Comparison of ENCODE assay signal across 16 cellular contexts in the genomic region with DNA sequence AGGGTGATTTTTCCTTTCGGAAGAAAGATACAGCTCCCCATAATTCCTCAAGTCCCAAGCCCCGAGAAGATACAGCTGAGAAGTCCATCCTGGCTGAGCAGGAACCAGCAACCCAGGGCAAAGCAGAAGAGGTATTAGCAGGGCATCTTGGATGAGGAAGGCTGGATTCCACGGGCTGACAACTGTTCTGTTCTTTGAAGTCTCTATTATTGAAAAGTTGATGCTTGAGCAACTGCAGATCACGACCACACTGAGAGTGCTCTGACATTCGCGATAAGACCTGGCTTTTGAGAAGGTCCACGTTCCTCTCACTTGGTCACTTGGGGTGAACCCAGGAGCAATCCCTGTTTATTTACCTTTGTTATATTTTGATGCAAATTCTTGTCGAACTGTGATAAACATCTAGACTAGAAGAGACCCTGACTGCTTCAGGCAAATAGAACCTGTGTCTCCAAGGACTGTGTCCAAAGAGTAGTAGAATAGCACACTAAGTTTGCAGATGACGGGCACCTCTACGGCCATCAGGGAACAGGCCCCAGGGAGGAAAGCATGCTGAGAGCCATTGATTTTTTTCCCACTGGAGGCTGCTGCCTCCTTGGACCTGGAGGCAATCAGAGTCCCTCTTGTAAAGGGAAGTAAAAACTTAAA.
DNase-seq lines count a peak whose midpoint lies in the region; ATAC-seq and TF ChIP-seq lines count a peak whose summit lies in the region.
"Had no signal": no experiment of that assay in that cellular context is flagged by ENCODE, and none has a peak within 500 bp of the region (broad histone marks: within the 10 kb centered on the region; RNA-seq: fewer than 3 reads in every experiment).

No MANE protein-coding gene starts in this region.

- peak overlapping the region; percentile 92 for H3K27ac Mint-ChIP-seq in Caco-2 (ENCODE audit: unreplicated experiment)
- H3K27ac Mint-ChIP-seq: activated naive CD8-positive, alpha-beta T cell had no signal

- H2BK15ac ChIP-seq in neuronal stem cell (ENCODE audit: low read length), result no peak overlapping the region

- no peak overlapping the region for H3K4ac ChIP-seq in neuronal stem cell (ENCODE audit: low read length)

- H3K9me3 Mint-ChIP-seq in Caco-2 (ENCODE audit: unreplicated experiment), result peaks cover 9% of the 10 kb centered on the region

- peak overlapping the region; percentile 25 for H3K18ac ChIP-seq in neuronal stem cell (ENCODE audit: low read length)

- H3K4me1 ChIP-seq in Caco-2 (peaks cover 74% of the 10 kb centered on the region), Loucy (ENCODE audit: insufficient read depth, low read length, poor library complexity, severe bottlenecking) (peaks cover 32% of the 10 kb centered on the region), esophagus (ENCODE audit: control insufficient read depth in 2 of 2, insufficient read depth in 2 of 2, low read length in 1 of 2) (peaks cover 6 to 23% of the 10 kb centered on the region in 2 donors), neuronal stem cell (ENCODE audit: control insufficient read depth in 2 of 2, insufficient read depth in 1 of 2, low read depth in 1 of 2, low read length in 2 of 2) (peaks cover 13 to 27% of the 10 kb centered on the region in 2 donors), mucosa of descending colon (ENCODE audit: low read depth) (no peaks in the 10 kb centered on the region)

- no peaks in the 10 kb centered on the region for H3K79me2 ChIP-seq in Loucy (ENCODE audit: insufficient read depth, low read length)

- H3K27ac ChIP-seq in esophagus (ENCODE audit: low read depth in 2 of 2, low read length in 1 of 2), result peak overlapping the region; percentile 66 to 69
- H3K27ac ChIP-seq in neuronal stem cell (replicated peaks; ENCODE audit: low read length), result peak overlapping the region; percentile 88
- H3K27ac ChIP-seq: brain microvascular endothelial cell, sigmoid colon had no signal

- H2BK5ac ChIP-seq in neuronal stem cell (ENCODE audit: low read length), result no peak overlapping the region

- H3K14ac ChIP-seq in neuronal stem cell (ENCODE audit: low read length), result no peak overlapping the region

- peaks cover 5% of the 10 kb centered on the region; the same call in 1 of the 2 replicates for H3K9me3 ChIP-seq in Caco-2
- H3K9me3 ChIP-seq in Loucy (ENCODE audit: insufficient read depth, low read depth, low read length), result 0 out of 2 replicates have a peak, but pooled peaks cover 2% of the 10 kb centered on the region
- no peaks in the 10 kb centered on the region for H3K9me3 ChIP-seq in esophagus (ENCODE audit: control insufficient read depth in 2 of 2, insufficient read depth in 1 of 2, low read depth in 1 of 2, low read length in 1 of 2)
- no peaks in the 10 kb centered on the region for H3K9me3 ChIP-seq in neuronal stem cell (replicated peaks in 1 of 2; ENCODE audit: control insufficient read depth in 2 of 2, insufficient read depth in 1 of 2, low read depth in 1 of 2, low read length in 2 of 2)
- no peaks in the 10 kb centered on the region for H3K9me3 ChIP-seq in mucosa of descending colon
- H3K9me3 ChIP-seq: sigmoid colon had no signal

- H3K4me3 Mint-ChIP-seq in Caco-2 (ENCODE audit: unreplicated experiment), result peak overlapping the region; percentile 60
- H3K4me3 Mint-ChIP-seq: activated naive CD8-positive, alpha-beta T cell had no signal

- intact Hi-C loops in Caco-2 (cut with micrococcal nuclease; ENCODE audit: unreplicated experiment), result loop anchor here (1.0 to 10.0 kb wide), 8 partner anchors 47 to 227 kb away; a partner anchor contains a TSS
- intact Hi-C loops in mucosa of descending colon (cut with DNase I, micrococcal nuclease), result no loop called here

- H2AK5ac ChIP-seq in neuronal stem cell (ENCODE audit: low read depth, low read length), result no peak overlapping the region

- H3K4me2 ChIP-seq in Loucy (ENCODE audit: low read depth, low read length, poor library complexity, severe bottlenecking) (peak overlapping the region; percentile 5), neuronal stem cell (ENCODE audit: insufficient read depth, low read length, poor library complexity, severe bottlenecking) (peak overlapping the region; percentile 32)

- POLR2A ChIA-PET in Caco-2 (lab: Charles Lee), result interaction anchor here (0.5 to 1.4 kb wide), 5 partner anchors 14 to 133 kb away, joined by 3 to 10 read pairs (median 6); a partner anchor contains a TSS

- H3K27me3 ChIP-seq in Caco-2 (replicated peaks; ENCODE audit: control insufficient read depth, insufficient read depth, low read length), result no peaks in the 10 kb centered on the region
- H3K27me3 ChIP-seq in Loucy (ENCODE audit: insufficient read depth, low read length, poor library complexity, severe bottlenecking), result no peaks in the 10 kb centered on the region
- no peaks in the 10 kb centered on the region for H3K27me3 ChIP-seq in esophagus (ENCODE audit: control insufficient read depth in 1 of 2, insufficient read depth in 2 of 2, low read length in 2 of 2)
- no peaks in the 10 kb centered on the region for H3K27me3 ChIP-seq in neuronal stem cell (ENCODE audit: control insufficient read depth in 3 of 3, insufficient read depth in 3 of 3, low read depth in 1 of 3, low read length in 3 of 3)
- H3K27me3 ChIP-seq: brain microvascular endothelial cell, sigmoid colon had no signal

- H2BK12ac ChIP-seq in neuronal stem cell (ENCODE audit: low read length), result no peak overlapping the region

- H4K91ac ChIP-seq in neuronal stem cell (ENCODE audit: low read depth, low read length, poor library complexity), result peak overlapping the region; percentile 44

- H2BK120ac ChIP-seq in neuronal stem cell (ENCODE audit: low read depth, low read length), result no peak overlapping the region

- H3K36me3 ChIP-seq in Caco-2 (ENCODE audit: control insufficient read depth, insufficient read depth, low read length) (no peaks in the 10 kb centered on the region), Loucy (ENCODE audit: insufficient read depth, low read length) (no peaks in the 10 kb centered on the region), esophagus (ENCODE audit: control insufficient read depth in 2 of 2, insufficient read depth in 2 of 2, low read length in 1 of 2) (no peaks in the 10 kb centered on the region), neuronal stem cell (replicated peaks in 1 of 2; ENCODE audit: control insufficient read depth in 2 of 2, insufficient read depth in 2 of 2, low read length in 2 of 2) (no peaks in the 10 kb centered on the region), mucosa of descending colon (ENCODE audit: low read depth) (no peaks in the 10 kb centered on the region)
- H3K36me3 ChIP-seq: brain microvascular endothelial cell, sigmoid colon had no signal

- H3K4me3 ChIP-seq in Caco-2 (ENCODE audit: low read depth, low read length), result 0 out of 2 replicates have a peak overlapping the region, but pooled peaks have one; percentile 11
- no peak overlapping the region for H3K4me3 ChIP-seq in Loucy (ENCODE audit: low read length, poor library complexity, severe bottlenecking)
- no peak overlapping the region for H3K4me3 ChIP-seq in esophagus (ENCODE audit: low read depth in 1 of 2, low read length in 2 of 2)
- H3K4me3 ChIP-seq in neuronal stem cell (ENCODE audit: low read length in 2 of 2), result no peak overlapping the region
- H3K4me3 ChIP-seq in mucosa of descending colon, result no peak overlapping the region
- H3K4me3 ChIP-seq: sigmoid colon had no signal

- TSS peak; percentile 91 for BruUV-seq in Caco-2 (replicated peaks; lab: Mats Ljungman, UMichigan)

- H3K9ac ChIP-seq in Loucy (ENCODE audit: low read depth, low read length, poor library complexity, severe bottlenecking) (no peak overlapping the region), neuronal stem cell (ENCODE audit: low read depth, low read length, poor library complexity) (no peak overlapping the region)

- H3K23ac ChIP-seq in neuronal stem cell (ENCODE audit: low read depth, low read length, poor library complexity), result no peak overlapping the region

- H3K4me1 Mint-ChIP-seq in Caco-2 (ENCODE audit: low read depth, unreplicated experiment), result peaks cover 39% of the 10 kb centered on the region

- H2AFZ ChIP-seq in Loucy (ENCODE audit: low read length) (peak overlapping the region; percentile 26; the same call in 1 of the 2 replicates), neuronal stem cell (ENCODE audit: low read length) (peak overlapping the region; percentile 46)

- no peaks in the 10 kb centered on the region for H3F3A ChIP-seq in Loucy (ENCODE audit: low read depth)

- DNase-seq in Caco-2 (peak; percentile 30 to 46), neuronal stem cell (ENCODE audit: low spot score) (no peak), NCI-H2107 (lab: John Stamatoyannopoulos, UW) (no peak), mucosa of descending colon (no peak), COLO829 (ENCODE audit: low spot score) (no peak)
- DNase-seq: AML-193; brain microvascular endothelial cell; Kasumi-1; nucleus accumbens; sigmoid colon; stimulated activated CD4-positive, alpha-beta T cell treated with anti-CD3 and anti-CD28 coated beads, Interleukin-4, amount 100 ng/mL, for 1 hour; substantia nigra had no signal

- no peaks in the 10 kb centered on the region for H3K79me1 ChIP-seq in neuronal stem cell (ENCODE audit: low read depth, low read length)

- no peaks in the 10 kb centered on the region for H3K9me2 ChIP-seq in Loucy (replicated peaks; ENCODE audit: low read depth, low read length)

- ATAC-seq in mucosa of descending colon, result no peak
- ATAC-seq: esophagus mucosa had no signal

- H4K8ac ChIP-seq in neuronal stem cell (ENCODE audit: low read depth, low read length), result no peak overlapping the region

- H3K36me3 Mint-ChIP-seq in Caco-2 (ENCODE audit: insufficient read depth, unreplicated experiment), result peaks cover 39% of the 10 kb centered on the region

- H3K27me3 Mint-ChIP-seq in Caco-2 (ENCODE audit: insufficient read depth, unreplicated experiment), result no peaks in the 10 kb centered on the region
- H3K27me3 Mint-ChIP-seq: activated naive CD8-positive, alpha-beta T cell had no signal

- H4K20me1 ChIP-seq in Loucy (ENCODE audit: insufficient read depth, low read length, poor library complexity, severe bottlenecking), result no peaks in the 10 kb centered on the region

- CTCF ChIA-PET in Caco-2 (lab: Charles Lee), result interaction anchor here (0.7 to 1.6 kb wide), 6 partner anchors 30 to 132 kb away, joined by 3 to 6 read pairs (median 4); no protein-coding TSS in a partner anchor

- TF ChIP-seq CTCF in Caco-2 (IDR thresholded peaks at IDR 0.05; ENCODE audit: insufficient read depth in 1 of 2, low read depth in 1 of 2, low read length in 1 of 2, severe bottlenecking in 1 of 2, unreplicated experiment in 1 of 2) (no peak), Loucy (conservative IDR thresholded peaks at IDR 0.05; ENCODE audit: low read length) (no peak), mucosa of descending colon (IDR thresholded peaks at IDR 0.05) (no peak)

- 53 to 56% methylated on average over 10 of the region's 10 CpGs for WGBS in esophagus, 2 donors
- WGBS in neuronal stem cell (ENCODE audit: extremely low coverage in 2 of 2, insufficient read length in 2 of 2, insufficient replicate concordance in 1 of 2), 2 donors, result no CpG with 5 or more reads among the region's 10 CpGs

Comparison
In these comparisons a context has a peak if more than half of its experiments do, and no peak if none do; other contexts are left out.
1. DNase-seq: peak in Caco-2 (2 of 2); none in neuronal stem cell (single experiment), NCI-H2107 (single experiment), mucosa of descending colon (0 of 3) and COLO829 (single experiment).